Comparison of ENCODE assay signal across 20 cellular contexts in genomic region chr16:22325598-22326368, GRCh38.
"Had no signal": no experiment of that assay in that cellular context is flagged by ENCODE, and none has a peak within 500 bp of the region (broad histone marks: within the 10 kb centered on the region; RNA-seq: fewer than 3 reads in every experiment).

No MANE protein-coding gene starts in this region.

- H3K9ac ChIP-seq: parathyroid adenoma had no signal

- DNase-seq: activated B cell treated with CpG ODN at 0.5 μM for 24 hours; activated CD4-positive, alpha-beta T cell treated with anti-CD3 and anti-CD28 coated beads for 48 hours; activated CD8-positive, alpha-beta T cell treated with anti-CD3 and anti-CD28 coated beads, Interleukin-2, amount 10 ng/mL, durations not matched to agents 7 days and 5 days; activated naive CD4-positive, alpha-beta T cell treated with Interleukin-2 at 50 U/mL for 16 hours; anterior cingulate cortex; central memory CD4-positive, alpha-beta T cell; erythroblast; immature natural killer cell; mesenchymal stem cell; naive thymus-derived CD8-positive, alpha-beta T cell; sigmoid colon; stimulated activated CD4-positive, alpha-beta T cell treated with anti-CD3 and anti-CD28 coated beads, Interleukin-4, amount 100 ng/mL, for 24 hours; T-helper 9 cell; testis had no signal

- H3K4me1 ChIP-seq: parathyroid adenoma, testis had no signal

- H3K27ac ChIP-seq: parathyroid adenoma, sigmoid colon, testis had no signal

- ATAC-seq: activated CD8-positive, alpha-beta T cell treated with anti-CD3 and anti-CD28 coated beads, Interleukin-2, amount 10 ng/mL, durations not matched to agents 7 days and 5 days; naive thymus-derived CD8-positive, alpha-beta T cell; stimulated activated memory B cell treated with anti-CD40 and anti-IgM and Interleukin-4, amounts not matched to agents 10 μg/mL and 1 μg/mL and 100 μg/mL, for 72 hours; T-cell had no signal

- H3K4me3 ChIP-seq: sigmoid colon had no signal

- H3K27me3 ChIP-seq: sigmoid colon, testis had no signal

- FAIRE-seq: colon, endometrium, frontal cortex had no signal

- H3K9me3 ChIP-seq: sigmoid colon, testis had no signal

- H2AFZ ChIP-seq: parathyroid adenoma had no signal
